Comparison of ENCODE assay signal across 24 cellular contexts in genomic region chr6:139341060-139341459, GRCh38.
"Had no signal": no experiment of that assay in that cellular context is flagged by ENCODE, and none has a peak within 500 bp of the region (broad histone marks: within the 10 kb centered on the region; RNA-seq: fewer than 3 reads in every experiment).

No MANE protein-coding gene starts in this region.

- DNase-seq: stimulated activated CD4-positive, alpha-beta T cell treated with anti-CD3 and anti-CD28 coated beads, Interleukin-2, amount 100 ng/mL, for 48 hours; stimulated activated CD4-positive, alpha-beta T cell treated with anti-CD3 and anti-CD28 coated beads, Interleukin-4, amount 100 ng/mL, for 1 hour; stimulated activated CD4-positive, alpha-beta T cell treated with anti-CD3 and anti-CD28 coated beads, Interleukin-4, amount 100 ng/mL, for 24 hours; stimulated activated CD4-positive, alpha-beta T cell treated with anti-CD3 and anti-CD28 coated beads, Interleukin-4, amount 100 ng/mL, for 4 hours; stimulated activated CD8-positive, alpha-beta memory T cell treated with anti-CD3 and anti-CD28 coated beads, Interleukin-4, amount 100 ng/mL, for 48 hours; stimulated activated naive B cell treated with anti-CD40 and anti-IgM and Interleukin-4, amounts not matched to agents 10 μg/mL and 1 μg/mL and 100 μg/mL, for 72 hours; stimulated activated naive CD4-positive, alpha-beta T cell; stimulated activated naive CD4-positive, alpha-beta T cell treated with Interleukin-2 at 50 U/mL for 16 hours; stimulated activated naive CD8-positive, alpha-beta T cell treated with anti-CD3 and anti-CD28 coated beads, Interleukin-15, amount 100 ng/mL, for 72 hours; stimulated activated naive CD8-positive, alpha-beta T cell treated with anti-CD3 and anti-CD28 coated beads, Interleukin-15, Interleukin-2, amounts not matched to agents 100 U/mL and 50 U/mL, for 24 hours; stomach; substantia nigra; testis; thyroid gland; tibial artery; transverse colon; trophoblast cell; upper lobe of left lung; upper lobe of right lung; uterus had no signal

- H3K27ac ChIP-seq: stomach, suprapubic skin, testis, thoracic aorta, thyroid gland, tibial artery, tibial nerve, transverse colon, upper lobe of left lung, upper lobe of right lung, uterus, vagina had no signal

- H3K36me3 ChIP-seq: stomach, suprapubic skin, thoracic aorta, thyroid gland, tibial artery, tibial nerve, transverse colon, upper lobe of left lung, upper lobe of right lung, uterus, vagina had no signal

- H3K9me3 ChIP-seq: stomach, suprapubic skin, testis, thoracic aorta, thyroid gland, tibial artery, tibial nerve, transverse colon, upper lobe of left lung, upper lobe of right lung, uterus, vagina had no signal

- H3K4me3 ChIP-seq: stomach, suprapubic skin, testis, thoracic aorta, thyroid gland, tibial artery, tibial nerve, transverse colon, upper lobe of left lung, upper lobe of right lung, uterus, vagina had no signal

- H3K4me1 ChIP-seq: testis, uterus had no signal
